Comparison of ENCODE assay signal across 8 cellular contexts in the genomic region with DNA sequence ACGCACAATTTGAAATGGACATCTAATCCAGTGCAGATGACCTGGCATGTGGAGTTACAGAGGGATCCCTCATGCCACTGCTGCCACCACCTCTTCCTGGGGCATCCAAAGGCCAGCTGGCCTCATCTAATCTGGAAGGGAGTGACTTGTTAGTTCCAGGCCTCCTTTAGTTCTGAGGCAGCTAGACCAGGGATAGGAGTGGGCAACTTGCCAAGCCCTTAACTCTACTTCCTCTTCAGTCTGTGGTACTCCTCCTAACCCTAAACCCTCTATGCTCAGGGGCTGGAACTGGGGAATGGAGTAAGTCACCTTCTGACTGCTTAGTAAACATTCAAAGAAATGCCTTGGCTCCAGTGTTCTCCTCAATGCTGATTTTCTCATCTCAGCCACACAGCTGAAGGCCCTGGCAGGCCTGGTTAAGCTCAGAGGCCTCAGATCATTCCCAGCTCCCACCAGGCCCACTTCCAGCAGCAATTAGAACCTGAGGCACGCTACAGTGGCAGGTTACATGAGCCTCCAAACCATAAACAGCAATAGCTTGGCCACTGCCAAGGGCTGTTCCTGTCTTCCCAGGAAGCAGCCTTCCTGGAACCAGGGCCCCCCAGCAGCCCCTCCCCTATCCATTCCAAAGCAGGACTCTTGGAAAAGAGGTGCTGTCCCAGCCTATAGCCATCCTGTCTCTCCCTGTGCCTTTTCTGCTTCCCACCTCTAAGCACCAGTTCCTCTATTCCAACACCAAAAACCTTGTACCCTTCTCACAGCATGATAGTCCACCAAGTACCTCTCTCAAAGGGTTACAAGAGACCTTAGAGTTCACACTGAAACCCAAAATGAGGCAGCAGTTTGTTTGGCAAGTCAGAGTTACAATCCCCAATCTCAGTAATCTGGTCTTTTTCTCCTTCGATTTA. TPM values are rescaled to one million over a fixed set of nuclear protein-coding genes. Genes with fewer than 3 reads are reported as not detected.
A peak's percentile ranks its signal among the peaks of the same experiment; 100 is the strongest.
DNase-seq lines count a peak whose midpoint lies in the region; ATAC-seq and TF ChIP-seq lines count a peak whose summit lies in the region.

No MANE protein-coding gene starts in this region.

- no peaks in the 10 kb centered on the region for H3K9me3 Mint-ChIP-seq in IgD-negative memory B cell
- H3K9me3 Mint-ChIP-seq in activated naive CD8-positive, alpha-beta T cell treated with anti-CD3 and anti-CD28 coated beads for 36 hours, result no peaks in the 10 kb centered on the region
- no peaks in the 10 kb centered on the region for H3K9me3 Mint-ChIP-seq in immature natural killer cell

- no peak for TF ChIP-seq POLR2A in stomach (IDR thresholded peaks at IDR 0.05)

- H3K36me3 ChIP-seq in stomach, result peaks cover 26 to 46% (median 37%) of the 10 kb centered on the region in 4 donors

- peak overlapping the region; percentile 96 to 100 (median 98) for H3K27ac ChIP-seq in stomach

- H3K27me3 ChIP-seq in stomach, result no peaks in the 10 kb centered on the region

- H3K4me3 ChIP-seq in AG10803 (ENCODE audit: low read length), result no peak overlapping the region
- H3K4me3 ChIP-seq in stomach, result peak overlapping the region in 1 of 4 donors; percentile 57

- H3K4me3 Mint-ChIP-seq in IgD-negative memory B cell (peak overlapping the region; percentile 55 to 83 (median 70)), immature natural killer cell (peak overlapping the region; percentile 35 to 87 (median 72))
- H3K4me3 Mint-ChIP-seq in activated naive CD8-positive, alpha-beta T cell treated with anti-CD3 and anti-CD28 coated beads for 36 hours, result peak overlapping the region; percentile 50

- no peaks in the 10 kb centered on the region for H3K27me3 Mint-ChIP-seq in IgD-negative memory B cell
- no peaks in the 10 kb centered on the region for H3K27me3 Mint-ChIP-seq in activated naive CD8-positive, alpha-beta T cell treated with anti-CD3 and anti-CD28 coated beads for 36 hours
- H3K27me3 Mint-ChIP-seq in immature natural killer cell (ENCODE audit: low read depth in 3 of 3), result peaks cover 7 to 21% (median 15%) of the 10 kb centered on the region in 3 donors

- H3K36me3 Mint-ChIP-seq in IgD-negative memory B cell, result peaks cover 6% of the 10 kb centered on the region
- H3K36me3 Mint-ChIP-seq in activated naive CD8-positive, alpha-beta T cell treated with anti-CD3 and anti-CD28 coated beads for 36 hours, result peaks cover 57% of the 10 kb centered on the region
- H3K36me3 Mint-ChIP-seq in immature natural killer cell, result peaks cover 5 to 18% (median 12%) of the 10 kb centered on the region in 3 donors

- H3K27ac Mint-ChIP-seq in IgD-negative memory B cell (peak overlapping the region; percentile 47 to 93 (median 71)), immature natural killer cell (peak overlapping the region; percentile 86 to 97 (median 93))
- peak overlapping the region; percentile 97 for H3K27ac Mint-ChIP-seq in activated naive CD8-positive, alpha-beta T cell treated with anti-CD3 and anti-CD28 coated beads for 36 hours

- H3K4me1 ChIP-seq in stomach, result peaks cover 47 to 83% (median 63%) of the 10 kb centered on the region in 4 donors

- ATAC-seq in GM18498 (IDR thresholded peaks at IDR 0.05; ENCODE audit: unreplicated experiment), result no peak

- peaks cover 33 to 36% (median 35%) of the 10 kb centered on the region in 3 donors for H3K4me1 Mint-ChIP-seq in IgD-negative memory B cell
- peaks cover 64% of the 10 kb centered on the region for H3K4me1 Mint-ChIP-seq in activated naive CD8-positive, alpha-beta T cell treated with anti-CD3 and anti-CD28 coated beads for 36 hours
- H3K4me1 Mint-ChIP-seq in immature natural killer cell, result peaks cover 50 to 51% of the 10 kb centered on the region in 2 donors

- no peaks in the 10 kb centered on the region for H3K9me3 ChIP-seq in stomach

- peak; percentile 46 for TF ChIP-seq EP300 in stomach (IDR thresholded peaks at IDR 0.05)

- TF ChIP-seq CTCF in AG10803 (conservative IDR thresholded peaks at IDR 0.05; ENCODE audit: low read length) (no peak), stomach (IDR thresholded peaks at IDR 0.05) (no peak)

- DNase-seq in AG10803 (ENCODE audit: low read depth), result peak; percentile 38
- DNase-seq in activated naive CD8-positive, alpha-beta T cell treated with anti-CD3 and anti-CD28 coated beads for 36 hours, result no peak
- DNase-seq in immature natural killer cell, result no peak
- peak; percentile 86 for DNase-seq in stomach
- no peak for DNase-seq in stimulated activated CD4-positive, alpha-beta T cell treated with anti-CD3 and anti-CD28 coated beads, Interleukin-12 subunit alpha, Interleukin-12 subunit beta, amount 100 ng/mL, for 4 hours
- no peak for DNase-seq in occipital lobe (lab: John Stamatoyannopoulos, UW)

- 22 to 54% (median 35%) methylated on average over 3 of the region's 3 CpGs for WGBS in stomach, 5 donors

- intact Hi-C loops in stomach (cut with DNase I; ENCODE audit: low total_unique reads), result no loop called here

RNA-seq across cellular contexts. Expression of gene EIF4EBP3, which starts 2.0 kb away (rescaled TPM):
- polyA plus RNA-seq in IgD-negative memory B cell, result 32.9 TPM
- 10 to 100 TPM; 13.9 to 15.5 TPM for total RNA-seq in activated naive CD8-positive, alpha-beta T cell treated with anti-CD3 and anti-CD28 coated beads for 36 hours
- 10 to 100 TPM; 12.1 to 38.3 (median 15.4) TPM for polyA plus RNA-seq in immature natural killer cell
- 10 to 100 TPM in 1 of 5 donors, 1 to 10 TPM in 4; 2.7 to 15.1 (median 8.1) TPM for total RNA-seq in stomach
- 10 to 100 TPM; 66.1 to 90.9 (median 80.2) TPM for polyA plus RNA-seq in stomach
- total RNA-seq in occipital lobe, result not detected

RNA-seq across cellular contexts. Expression of gene SRA1, which starts 7.8 kb away (rescaled TPM):
- 31.8 TPM for polyA plus RNA-seq in IgD-negative memory B cell
- total RNA-seq in activated naive CD8-positive, alpha-beta T cell treated with anti-CD3 and anti-CD28 coated beads for 36 hours, result 10 to 100 TPM; 54.6 to 60.6 TPM
- polyA plus RNA-seq in immature natural killer cell, result 10 to 100 TPM; 44.5 to 77.4 (median 55.7) TPM
- total RNA-seq in stomach, result 10 to 100 TPM in 3 of 5 donors, 1 to 10 TPM in 1, not detected in 1; 1.8 to 26.8 (median 22.9) TPM
- polyA plus RNA-seq in stomach, result 10 to 100 TPM; 37.7 to 51.0 (median 39.7) TPM
- 17.0 TPM for total RNA-seq in occipital lobe

RNA-seq across cellular contexts. Expression of gene APBB3, which starts 14.9 kb away (rescaled TPM):
- polyA plus RNA-seq in IgD-negative memory B cell (4.4 TPM), immature natural killer cell (1 to 10 TPM in 2 of 3 donors, under 1 TPM in 1; 0.94 to 3.5 (median 3.0) TPM), stomach (10 to 100 TPM in 2 of 3 donors, 1 to 10 TPM in 1; 9.8 to 29.8 (median 11.0) TPM)
- 10 to 100 TPM; 17.5 to 17.8 TPM for total RNA-seq in activated naive CD8-positive, alpha-beta T cell treated with anti-CD3 and anti-CD28 coated beads for 36 hours
- total RNA-seq in stomach (10 to 100 TPM in 3 of 5 donors, 1 to 10 TPM in 2; 5.4 to 40.8 (median 22.4) TPM), occipital lobe (24.5 TPM)

RNA-seq across cellular contexts. Expression of gene SLC35A4, which starts 15.1 kb away (rescaled TPM):
- polyA plus RNA-seq in IgD-negative memory B cell (79.8 TPM), immature natural killer cell (100 to 1,000 TPM in 2 of 3 donors, 10 to 100 TPM in 1; 73.3 to 134 (median 131) TPM), stomach (10 to 100 TPM; 30.4 to 47.7 (median 41.7) TPM)
- total RNA-seq in activated naive CD8-positive, alpha-beta T cell treated with anti-CD3 and anti-CD28 coated beads for 36 hours, result 100 to 1,000 TPM in 1 of 2 experiments, 10 to 100 TPM in 1; 97.4 to 100 TPM
- total RNA-seq in stomach (10 to 100 TPM; 11.4 to 62.0 (median 43.0) TPM), occipital lobe (3.7 TPM)

Comparison
In these comparisons a context has a peak if more than half of its experiments do, and no peak if none do; other contexts are left out.
1. DNase-seq: peak in AG10803 (single experiment) and stomach (single experiment); none in activated naive CD8-positive, alpha-beta T cell treated with anti-CD3 and anti-CD28 coated beads for 36 hours (single experiment), immature natural killer cell (0 of 3), stimulated activated CD4-positive, alpha-beta T cell treated with anti-CD3 and anti-CD28 coated beads, Interleukin-12 subunit alpha, Interleukin-12 subunit beta, amount 100 ng/mL, for 4 hours (single experiment) and occipital lobe (single experiment).
2. Peak in every context shown above with its lines, with median percentiles within 50 percentile points of each other: H3K27ac Mint-ChIP-seq and H3K4me3 Mint-ChIP-seq.